13 cellular contexts compared by ENCODE assay signal in the genomic region with DNA sequence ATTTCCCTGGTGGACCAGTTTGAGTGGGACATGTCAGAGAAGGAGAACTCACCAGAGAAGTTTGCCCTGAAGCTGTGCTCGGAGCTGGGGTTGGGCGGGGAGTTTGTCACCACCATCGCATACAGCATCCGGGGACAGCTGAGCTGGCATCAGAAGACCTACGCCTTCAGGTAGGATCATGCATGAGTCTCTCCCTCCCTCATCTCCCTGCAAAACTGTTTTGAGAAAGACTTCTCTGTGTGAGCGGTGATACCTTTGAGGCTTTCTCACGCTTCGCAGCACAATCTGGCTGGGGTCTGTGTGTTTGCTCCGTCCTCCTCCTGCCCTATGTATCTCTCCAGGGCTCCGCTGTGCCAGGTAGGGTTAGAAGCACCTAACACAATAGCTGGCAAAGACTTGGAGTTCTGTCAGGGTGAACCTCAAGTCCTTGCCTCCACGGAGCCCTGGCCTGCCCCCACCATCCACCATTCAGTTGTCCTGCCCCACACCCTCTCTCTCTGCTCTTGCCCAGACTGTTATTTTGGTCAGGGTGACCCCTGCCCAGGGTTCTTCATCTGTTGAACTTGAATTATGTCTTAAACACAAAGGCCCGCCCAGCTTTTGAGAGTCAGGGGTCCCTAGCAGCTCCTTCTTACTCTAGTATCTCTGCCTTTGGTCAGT. TPM values are rescaled to one million over a fixed set of nuclear protein-coding genes. Genes with fewer than 3 reads are reported as not detected.
A peak's percentile ranks its signal among the peaks of the same experiment; 100 is the strongest.
DNase-seq lines count a peak whose midpoint lies in the region; ATAC-seq and TF ChIP-seq lines count a peak whose summit lies in the region.
"Had no signal": no experiment of that assay in that cellular context is flagged by ENCODE, and none has a peak within 500 bp of the region (broad histone marks: within the 10 kb centered on the region; RNA-seq: fewer than 3 reads in every experiment).

No MANE protein-coding gene starts in this region.

- H3K9me3 Mint-ChIP-seq in T-helper 2 cell treated with Interferon-gamma antibody and Interleukin-4, amounts not matched to agents 5 μg/mL and 100 μg/mL, for 36 hours = no peaks in the 10 kb centered on the region

- H3K36me3 ChIP-seq in RWPE2 (ENCODE audit: low read depth) = peaks cover 64% of the 10 kb centered on the region
- peaks cover 43% of the 10 kb centered on the region for H3K36me3 ChIP-seq in cardiac muscle cell
- peaks cover 0 to 53% of the 10 kb centered on the region in 2 donors for H3K36me3 ChIP-seq in gastrocnemius medialis

- H3K27ac ChIP-seq in RWPE2 (ENCODE audit: poor library complexity, severe bottlenecking) (peak overlapping the region; percentile 23), cardiac muscle cell (peak overlapping the region; percentile 86), gastrocnemius medialis (peak overlapping the region in 3 of 4 donors; percentile 23 to 98 (median 96))

- H3K4me1 Mint-ChIP-seq in T-helper 2 cell treated with Interferon-gamma antibody and Interleukin-4, amounts not matched to agents 5 μg/mL and 100 μg/mL, for 36 hours (ENCODE audit: low read depth) = peaks cover 25% of the 10 kb centered on the region

- H3K27me3 ChIP-seq in RWPE2 (ENCODE audit: insufficient read depth, poor library complexity, severe bottlenecking) (no peaks in the 10 kb centered on the region), cardiac muscle cell (no peaks in the 10 kb centered on the region), gastrocnemius medialis (no peaks in the 10 kb centered on the region)

- H3K9me3 ChIP-seq in RWPE2 (ENCODE audit: severe bottlenecking) (no peaks in the 10 kb centered on the region), cardiac muscle cell (ENCODE audit: low read depth) (no peaks in the 10 kb centered on the region), gastrocnemius medialis (no peaks in the 10 kb centered on the region)

- H3K27ac Mint-ChIP-seq in T-helper 2 cell treated with Interferon-gamma antibody and Interleukin-4, amounts not matched to agents 5 μg/mL and 100 μg/mL, for 36 hours = peak overlapping the region; percentile 90

- in situ Hi-C loops in gastrocnemius medialis (cut with MboI; ENCODE audit: low sequenced_read_pairs in 4 of 4) = no loop called here

- H3K4me1 ChIP-seq in RWPE2 (ENCODE audit: insufficient read depth, poor library complexity, severe bottlenecking) (peaks cover 5% of the 10 kb centered on the region), cardiac muscle cell (ENCODE audit: low read depth) (peaks cover 21% of the 10 kb centered on the region), gastrocnemius medialis (peaks cover 29 to 39% of the 10 kb centered on the region in 2 donors)

- H3K27me3 Mint-ChIP-seq in T-helper 2 cell treated with Interferon-gamma antibody and Interleukin-4, amounts not matched to agents 5 μg/mL and 100 μg/mL, for 36 hours (ENCODE audit: low read depth) = no peaks in the 10 kb centered on the region

- TF ChIP-seq CTCF in RWPE2 (IDR thresholded peaks at IDR 0.05; ENCODE audit: poor library complexity, severe bottlenecking) = no peak
- no peak for TF ChIP-seq CTCF in cardiac muscle cell (IDR thresholded peaks at IDR 0.05; ENCODE audit: low read depth, low read length)
- no peak for TF ChIP-seq CTCF in gastrocnemius medialis (IDR thresholded peaks at IDR 0.05 in 4 of 5, conservative IDR thresholded peaks at IDR 0.05 in 1 of 5)

- H3K4me3 Mint-ChIP-seq in T-helper 2 cell treated with Interferon-gamma antibody and Interleukin-4, amounts not matched to agents 5 μg/mL and 100 μg/mL, for 36 hours = no peak overlapping the region

- TF ChIP-seq POLR2A in gastrocnemius medialis (IDR thresholded peaks at IDR 0.05) = no peak

- ATAC-seq in RWPE2 (ENCODE audit: low read depth) (no peak), gastrocnemius medialis (no peak)

- DNase-seq in T-helper 2 cell treated with Interferon-gamma antibody and Interleukin-4, amounts not matched to agents 5 μg/mL and 100 μg/mL, for 36 hours (ENCODE audit: low spot score) = no peak
- DNase-seq in T-helper 2 cell (no peak), RWPE2 (ENCODE audit: low spot score) (no peak), cardiac muscle cell (ENCODE audit: low read depth in 1 of 2, low spot score in 1 of 2) (no peak), gastrocnemius medialis (no peak), NCI-H2227 (lab: John Stamatoyannopoulos, UW; ENCODE audit: unreplicated experiment) (no peak), NCI-H1092 (lab: John Stamatoyannopoulos, UW) (no peak), AG08396 (ENCODE audit: low spot score) (no peak)
- DNase-seq: activated CD4-positive, alpha-beta T cell treated with anti-CD3 and anti-CD28 coated beads, Interleukin-2, amount 50 U/mL, for 4 hours; mammary epithelial cell; NCI-H1436 treated with DMSO at 0.1 percent for 48 hours; NCI-H774; SW 1271 had no signal

- no peak overlapping the region for H3K4me3 ChIP-seq in RWPE2 (ENCODE audit: severe bottlenecking)
- no peak overlapping the region for H3K4me3 ChIP-seq in cardiac muscle cell
- H3K4me3 ChIP-seq in gastrocnemius medialis = no peak overlapping the region

- intact Hi-C loops in gastrocnemius medialis (cut with DNase I; ENCODE audit: low total_unique reads) = no loop called here

- peaks cover 55% of the 10 kb centered on the region for H3K36me3 Mint-ChIP-seq in T-helper 2 cell treated with Interferon-gamma antibody and Interleukin-4, amounts not matched to agents 5 μg/mL and 100 μg/mL, for 36 hours (ENCODE audit: low read depth)

RNA-seq across cellular contexts. Expression of a gene that starts 13.4 kb away (rescaled TPM):
- total RNA-seq in cardiac muscle cell (18.0 and 46.9 TPM in 2 replicates), gastrocnemius medialis (1 to 10 TPM in 3 of 4 donors, under 1 TPM in 1; 0.72 to 1.5 (median 1.3) TPM)
- 28.9 and 55.3 TPM in 2 replicates for polyA plus RNA-seq in cardiac muscle cell
- total RNA-seq: mammary epithelial cell had no signal

RNA-seq across cellular contexts. Expression of a gene that starts 32.3 kb away (rescaled TPM):
- total RNA-seq in cardiac muscle cell (27.3 and 28.5 TPM in 2 replicates), gastrocnemius medialis (10 to 100 TPM in 1 of 4 donors, 1 to 10 TPM in 3; 2.4 to 19.0 (median 6.2) TPM)
- polyA plus RNA-seq in cardiac muscle cell = 34.2 and 37.9 TPM in 2 replicates

RNA-seq across cellular contexts. Expression of a gene that starts 38.6 kb away (rescaled TPM):
- total RNA-seq in cardiac muscle cell (147 and 162 TPM in 2 replicates), gastrocnemius medialis (10 to 100 TPM; 37.8 to 65.6 (median 55.2) TPM)
- polyA plus RNA-seq in cardiac muscle cell = 170 and 175 TPM in 2 replicates

RNA-seq across cellular contexts. Expression of a gene that starts 52.7 kb away (rescaled TPM):
- total RNA-seq in cardiac muscle cell = 38.2 and 71.2 TPM in 2 replicates
- polyA plus RNA-seq in cardiac muscle cell = 39.0 and 61.1 TPM in 2 replicates
- total RNA-seq in gastrocnemius medialis = 1 to 10 TPM in 2 of 4 donors, under 1 TPM in 1, not detected in 1; 0.91 to 3.6 (median 1.4) TPM

RNA-seq across cellular contexts. Expression of a gene that starts 57.6 kb away (rescaled TPM):
- total RNA-seq in cardiac muscle cell (77.5 and 216 TPM in 2 replicates), gastrocnemius medialis (100 to 1,000 TPM; 157 to 290 (median 181) TPM)
- polyA plus RNA-seq in cardiac muscle cell = 274 and 324 TPM in 2 replicates

Comparison
In these comparisons a context has a peak if more than half of its experiments do, and no peak if none do; other contexts are left out.
1. H3K27ac ChIP-seq: peak in every context shown above with its lines; median percentile 96 in gastrocnemius medialis; 86 in cardiac muscle cell; 23 in RWPE2.